ENCODE assay signal across 8 cellular contexts in genomic region chr2:142131016-142131714, GRCh38. TPM values are rescaled to one million over a fixed set of nuclear protein-coding genes. Genes with fewer than 3 reads are reported as not detected.
DNase-seq lines count a peak whose midpoint lies in the region; ATAC-seq and TF ChIP-seq lines count a peak whose summit lies in the region.

TSS of gene LRP1B (minus strand) at chr2:142131016. CDS start at chr2:142130729, 287 bp downstream.

- peak within 1 kb of the TSS in 2 of 6 donors; percentile 77 to 90 for H3K27ac Mint-ChIP-seq in naive B cell

- DNase-seq in NCI-H526 (lab: John Stamatoyannopoulos, UW) (peak; percentile 40 to 57), NCI-H526 treated with DMSO at 0.1 percent for 48 hours (lab: John Stamatoyannopoulos, UW) (no peak), SK-N-DZ (ENCODE audit: low spot score) (peak; percentile 46), fibroblast of mammary gland (ENCODE audit: low read depth) (peak; percentile 15), naive B cell (no peak)
- no peak for DNase-seq in stimulated activated CD4-positive, alpha-beta T cell treated with anti-CD3 and anti-CD28 coated beads, Interleukin-2, amount 100 ng/mL, for 24 hours
- no peak for DNase-seq in stimulated activated CD4-positive, alpha-beta T cell treated with anti-CD3 and anti-CD28 coated beads, Interleukin-2, amount 100 ng/mL, for 48 hours

- no peaks in the 10 kb centered on the region for H3K9me3 Mint-ChIP-seq in naive B cell

- no peak for TF ChIP-seq CTCF in fibroblast of mammary gland (conservative IDR thresholded peaks at IDR 0.05; ENCODE audit: control insufficient read depth, insufficient read depth, low read depth, low read length)

- peaks cover 9 to 20% (median 18%) of the 10 kb centered on the region in 3 donors for H3K4me1 Mint-ChIP-seq in naive B cell

- peak within 1 kb of the TSS; percentile 42 for H3K4me3 ChIP-seq in fibroblast of mammary gland (ENCODE audit: control insufficient read depth, low read depth, low read length)

- H3K4me3 Mint-ChIP-seq in naive B cell, result peak within 1 kb of the TSS; percentile 43 to 84 (median 71)

- peaks cover 46 to 56% (median 51%) of the 10 kb centered on the region in 3 donors for H3K27me3 Mint-ChIP-seq in naive B cell

- ATAC-seq in HG02623 (IDR thresholded peaks at IDR 0.05; ENCODE audit: unreplicated experiment) (peak; percentile 44), naive B cell (ENCODE audit: low read depth in 2 of 2) (no peak)

- no peaks in the 10 kb centered on the region for H3K36me3 Mint-ChIP-seq in naive B cell

RNA-seq across cellular contexts. Expression of gene LRP1B, which starts in this region (rescaled TPM):
- 0.05 TPM in 1 of 2 replicates, not detected in the other for polyA plus RNA-seq in SK-N-DZ (2014; cell fraction: cytosol; rRNA removed)
- polyA plus RNA-seq in SK-N-DZ (2014; cell fraction: nucleus; rRNA removed), result 0.03 and 0.28 TPM in 2 replicates
- polyA plus RNA-seq in naive B cell (ENCODE audit: low read depth in 6 of 6), result not detected

Comparison
In these comparisons a context has a peak if more than half of its experiments do, and no peak if none do; other contexts are left out.
1. DNase-seq: peak in NCI-H526 (2 of 2), SK-N-DZ (single experiment) and fibroblast of mammary gland (single experiment); none in NCI-H526 treated with DMSO at 0.1 percent for 48 hours (single experiment), naive B cell (single experiment), stimulated activated CD4-positive, alpha-beta T cell treated with anti-CD3 and anti-CD28 coated beads, Interleukin-2, amount 100 ng/mL, for 24 hours (0 of 2) and stimulated activated CD4-positive, alpha-beta T cell treated with anti-CD3 and anti-CD28 coated beads, Interleukin-2, amount 100 ng/mL, for 48 hours (0 of 2).